In genomic region chr16:89917773-89918452, GRCh38 we compare ENCODE assay signal across 1 cellular context.
TF ChIP-seq lines count a peak whose summit lies in the region.

No MANE protein-coding gene starts in this region.

TF ChIP-seq in HepG2, 621 proteins besides CTCF, POLR2A, EP300 and RAD21 (continued from another document):
- TF ChIP-seq, protein P1, sequence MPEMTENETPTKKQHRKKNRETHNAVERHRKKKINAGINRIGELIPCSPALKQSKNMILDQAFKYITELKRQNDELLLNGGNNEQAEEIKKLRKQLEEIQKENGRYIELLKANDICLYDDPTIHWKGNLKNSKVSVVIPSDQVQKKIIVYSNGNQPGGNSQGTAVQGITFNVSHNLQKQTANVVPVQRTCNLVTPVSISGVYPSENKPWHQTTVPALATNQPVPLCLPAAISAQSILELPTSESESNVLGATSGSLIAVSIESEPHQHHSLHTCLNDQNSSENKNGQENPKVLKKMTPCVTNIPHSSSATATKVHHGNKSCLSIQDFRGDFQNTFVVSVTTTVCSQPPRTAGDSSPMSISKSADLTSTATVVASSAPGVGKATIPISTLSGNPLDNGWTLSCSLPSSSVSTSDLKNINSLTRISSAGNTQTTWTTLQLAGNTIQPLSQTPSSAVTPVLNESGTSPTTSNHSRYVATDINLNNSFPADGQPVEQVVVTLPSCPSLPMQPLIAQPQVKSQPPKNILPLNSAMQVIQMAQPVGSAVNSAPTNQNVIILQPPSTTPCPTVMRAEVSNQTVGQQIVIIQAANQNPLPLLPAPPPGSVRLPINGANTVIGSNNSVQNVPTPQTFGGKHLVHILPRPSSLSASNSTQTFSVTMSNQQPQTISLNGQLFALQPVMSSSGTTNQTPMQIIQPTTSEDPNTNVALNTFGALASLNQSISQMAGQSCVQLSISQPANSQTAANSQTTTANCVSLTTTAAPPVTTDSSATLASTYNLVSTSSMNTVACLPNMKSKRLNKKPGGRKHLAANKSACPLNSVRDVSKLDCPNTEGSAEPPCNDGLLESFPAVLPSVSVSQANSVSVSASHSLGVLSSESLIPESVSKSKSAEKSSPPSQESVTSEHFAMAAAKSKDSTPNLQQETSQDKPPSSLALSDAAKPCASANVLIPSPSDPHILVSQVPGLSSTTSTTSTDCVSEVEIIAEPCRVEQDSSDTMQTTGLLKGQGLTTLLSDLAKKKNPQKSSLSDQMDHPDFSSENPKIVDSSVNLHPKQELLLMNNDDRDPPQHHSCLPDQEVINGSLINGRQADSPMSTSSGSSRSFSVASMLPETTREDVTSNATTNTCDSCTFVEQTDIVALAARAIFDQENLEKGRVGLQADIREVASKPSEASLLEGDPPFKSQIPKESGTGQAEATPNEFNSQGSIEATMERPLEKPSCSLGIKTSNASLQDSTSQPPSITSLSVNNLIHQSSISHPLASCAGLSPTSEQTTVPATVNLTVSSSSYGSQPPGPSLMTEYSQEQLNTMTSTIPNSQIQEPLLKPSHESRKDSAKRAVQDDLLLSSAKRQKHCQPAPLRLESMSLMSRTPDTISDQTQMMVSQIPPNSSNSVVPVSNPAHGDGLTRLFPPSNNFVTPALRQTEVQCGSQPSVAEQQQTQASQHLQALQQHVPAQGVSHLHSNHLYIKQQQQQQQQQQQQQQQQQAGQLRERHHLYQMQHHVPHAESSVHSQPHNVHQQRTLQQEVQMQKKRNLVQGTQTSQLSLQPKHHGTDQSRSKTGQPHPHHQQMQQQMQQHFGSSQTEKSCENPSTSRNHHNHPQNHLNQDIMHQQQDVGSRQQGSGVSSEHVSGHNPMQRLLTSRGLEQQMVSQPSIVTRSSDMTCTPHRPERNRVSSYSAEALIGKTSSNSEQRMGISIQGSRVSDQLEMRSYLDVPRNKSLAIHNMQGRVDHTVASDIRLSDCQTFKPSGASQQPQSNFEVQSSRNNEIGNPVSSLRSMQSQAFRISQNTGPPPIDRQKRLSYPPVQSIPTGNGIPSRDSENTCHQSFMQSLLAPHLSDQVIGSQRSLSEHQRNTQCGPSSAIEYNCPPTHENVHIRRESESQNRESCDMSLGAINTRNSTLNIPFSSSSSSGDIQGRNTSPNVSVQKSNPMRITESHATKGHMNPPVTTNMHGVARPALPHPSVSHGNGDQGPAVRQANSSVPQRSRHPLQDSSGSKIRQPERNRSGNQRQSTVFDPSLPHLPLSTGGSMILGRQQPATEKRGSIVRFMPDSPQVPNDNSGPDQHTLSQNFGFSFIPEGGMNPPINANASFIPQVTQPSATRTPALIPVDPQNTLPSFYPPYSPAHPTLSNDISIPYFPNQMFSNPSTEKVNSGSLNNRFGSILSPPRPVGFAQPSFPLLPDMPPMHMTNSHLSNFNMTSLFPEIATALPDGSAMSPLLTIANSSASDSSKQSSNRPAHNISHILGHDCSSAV (CRISPR knock-in tag; IDR thresholded peaks at IDR 0.05; ENCODE audit: borderline replicate concordance) = peak; percentile 89; the same call in 1 of the 2 replicates
- TF ChIP-seq, protein P2, sequence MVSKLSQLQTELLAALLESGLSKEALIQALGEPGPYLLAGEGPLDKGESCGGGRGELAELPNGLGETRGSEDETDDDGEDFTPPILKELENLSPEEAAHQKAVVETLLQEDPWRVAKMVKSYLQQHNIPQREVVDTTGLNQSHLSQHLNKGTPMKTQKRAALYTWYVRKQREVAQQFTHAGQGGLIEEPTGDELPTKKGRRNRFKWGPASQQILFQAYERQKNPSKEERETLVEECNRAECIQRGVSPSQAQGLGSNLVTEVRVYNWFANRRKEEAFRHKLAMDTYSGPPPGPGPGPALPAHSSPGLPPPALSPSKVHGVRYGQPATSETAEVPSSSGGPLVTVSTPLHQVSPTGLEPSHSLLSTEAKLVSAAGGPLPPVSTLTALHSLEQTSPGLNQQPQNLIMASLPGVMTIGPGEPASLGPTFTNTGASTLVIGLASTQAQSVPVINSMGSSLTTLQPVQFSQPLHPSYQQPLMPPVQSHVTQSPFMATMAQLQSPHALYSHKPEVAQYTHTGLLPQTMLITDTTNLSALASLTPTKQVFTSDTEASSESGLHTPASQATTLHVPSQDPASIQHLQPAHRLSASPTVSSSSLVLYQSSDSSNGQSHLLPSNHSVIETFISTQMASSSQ (IDR thresholded peaks at IDR 0.05; ENCODE audit: low read depth) = peak; percentile 22; the same call in 1 of the 2 replicates
- TF ChIP-seq, protein P2 (CRISPR knock-in tag; IDR thresholded peaks at IDR 0.05; ENCODE audit: borderline replicate concordance) = peak; percentile 90
- TF ChIP-seq, protein P3, sequence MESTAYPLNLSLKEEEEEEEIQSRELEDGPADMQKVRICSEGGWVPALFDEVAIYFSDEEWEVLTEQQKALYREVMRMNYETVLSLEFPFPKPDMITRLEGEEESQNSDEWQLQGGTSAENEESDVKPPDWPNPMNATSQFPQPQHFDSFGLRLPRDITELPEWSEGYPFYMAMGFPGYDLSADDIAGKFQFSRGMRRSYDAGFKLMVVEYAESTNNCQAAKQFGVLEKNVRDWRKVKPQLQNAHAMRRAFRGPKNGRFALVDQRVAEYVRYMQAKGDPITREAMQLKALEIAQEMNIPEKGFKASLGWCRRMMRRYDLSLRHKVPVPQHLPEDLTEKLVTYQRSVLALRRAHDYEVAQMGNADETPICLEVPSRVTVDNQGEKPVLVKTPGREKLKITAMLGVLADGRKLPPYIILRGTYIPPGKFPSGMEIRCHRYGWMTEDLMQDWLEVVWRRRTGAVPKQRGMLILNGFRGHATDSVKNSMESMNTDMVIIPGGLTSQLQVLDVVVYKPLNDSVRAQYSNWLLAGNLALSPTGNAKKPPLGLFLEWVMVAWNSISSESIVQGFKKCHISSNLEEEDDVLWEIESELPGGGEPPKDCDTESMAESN (CRISPR knock-in tag; conservative IDR thresholded peaks at IDR 0.05) = peak; percentile 98
- TF ChIP-seq MIXL1 (CRISPR knock-in tag; IDR thresholded peaks at IDR 0.05) = peak; percentile 91
- no peak for TF ChIP-seq SYNCRIP (IDR thresholded peaks at IDR 0.05; ENCODE audit: insufficient read depth, low read depth, low read length)
- TF ChIP-seq HDAC1 (CRISPR knock-in tag; IDR thresholded peaks at IDR 0.05) = peak; percentile 96
- TF ChIP-seq, protein P4, sequence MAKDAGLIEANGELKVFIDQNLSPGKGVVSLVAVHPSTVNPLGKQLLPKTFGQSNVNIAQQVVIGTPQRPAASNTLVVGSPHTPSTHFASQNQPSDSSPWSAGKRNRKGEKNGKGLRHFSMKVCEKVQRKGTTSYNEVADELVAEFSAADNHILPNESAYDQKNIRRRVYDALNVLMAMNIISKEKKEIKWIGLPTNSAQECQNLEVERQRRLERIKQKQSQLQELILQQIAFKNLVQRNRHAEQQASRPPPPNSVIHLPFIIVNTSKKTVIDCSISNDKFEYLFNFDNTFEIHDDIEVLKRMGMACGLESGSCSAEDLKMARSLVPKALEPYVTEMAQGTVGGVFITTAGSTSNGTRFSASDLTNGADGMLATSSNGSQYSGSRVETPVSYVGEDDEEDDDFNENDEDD (CRISPR knock-in tag; IDR thresholded peaks at IDR 0.05; ENCODE audit: borderline replicate concordance) = peak; percentile 99
- peak; percentile 58 for TF ChIP-seq CBX1 (IDR thresholded peaks at IDR 0.05; ENCODE audit: low read depth)
- TF ChIP-seq MAF1 (CRISPR knock-in tag; IDR thresholded peaks at IDR 0.05; ENCODE audit: borderline replicate concordance) = peak; percentile 96; the same call in 1 of the 2 replicates
- no peak for TF ChIP-seq TAF15 (IDR thresholded peaks at IDR 0.05; ENCODE audit: low read depth, low read length, poor library complexity, severe bottlenecking)
- TF ChIP-seq, protein P5, sequence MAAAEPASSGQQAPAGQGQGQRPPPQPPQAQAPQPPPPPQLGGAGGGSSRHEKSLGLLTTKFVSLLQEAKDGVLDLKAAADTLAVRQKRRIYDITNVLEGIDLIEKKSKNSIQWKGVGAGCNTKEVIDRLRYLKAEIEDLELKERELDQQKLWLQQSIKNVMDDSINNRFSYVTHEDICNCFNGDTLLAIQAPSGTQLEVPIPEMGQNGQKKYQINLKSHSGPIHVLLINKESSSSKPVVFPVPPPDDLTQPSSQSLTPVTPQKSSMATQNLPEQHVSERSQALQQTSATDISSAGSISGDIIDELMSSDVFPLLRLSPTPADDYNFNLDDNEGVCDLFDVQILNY (CRISPR knock-in tag; conservative IDR thresholded peaks at IDR 0.05) = no peak; the same call in 1 of the 2 replicates
- peak; percentile 69 for TF ChIP-seq ZBTB14 (CRISPR knock-in tag; IDR thresholded peaks at IDR 0.05)
- no peak for TF ChIP-seq EHMT2 (IDR thresholded peaks at IDR 0.05; ENCODE audit: borderline replicate concordance, low read depth, low read length)
- TF ChIP-seq ZMAT3 (CRISPR knock-in tag; conservative IDR thresholded peaks at IDR 0.05) = peak; percentile 99
- peak; percentile 98 for TF ChIP-seq ZC3H13 (CRISPR knock-in tag; IDR thresholded peaks at IDR 0.05)
- TF ChIP-seq GRHL1 (CRISPR knock-in tag; conservative IDR thresholded peaks at IDR 0.05) = no peak
- TF ChIP-seq, protein P6, sequence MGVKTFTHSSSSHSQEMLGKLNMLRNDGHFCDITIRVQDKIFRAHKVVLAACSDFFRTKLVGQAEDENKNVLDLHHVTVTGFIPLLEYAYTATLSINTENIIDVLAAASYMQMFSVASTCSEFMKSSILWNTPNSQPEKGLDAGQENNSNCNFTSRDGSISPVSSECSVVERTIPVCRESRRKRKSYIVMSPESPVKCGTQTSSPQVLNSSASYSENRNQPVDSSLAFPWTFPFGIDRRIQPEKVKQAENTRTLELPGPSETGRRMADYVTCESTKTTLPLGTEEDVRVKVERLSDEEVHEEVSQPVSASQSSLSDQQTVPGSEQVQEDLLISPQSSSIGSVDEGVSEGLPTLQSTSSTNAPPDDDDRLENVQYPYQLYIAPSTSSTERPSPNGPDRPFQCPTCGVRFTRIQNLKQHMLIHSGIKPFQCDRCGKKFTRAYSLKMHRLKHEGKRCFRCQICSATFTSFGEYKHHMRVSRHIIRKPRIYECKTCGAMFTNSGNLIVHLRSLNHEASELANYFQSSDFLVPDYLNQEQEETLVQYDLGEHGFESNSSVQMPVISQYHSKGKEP (CRISPR knock-in tag; IDR thresholded peaks at IDR 0.05) = peak; percentile 96
- TF ChIP-seq PRDM10 (CRISPR knock-in tag; IDR thresholded peaks at IDR 0.05; ENCODE audit: low read depth) = peak; percentile 89
- TF ChIP-seq MZF1 (CRISPR knock-in tag; IDR thresholded peaks at IDR 0.05; ENCODE audit: borderline replicate concordance) = no peak; the same call in 1 of the 2 replicates
